In the genomic region with DNA sequence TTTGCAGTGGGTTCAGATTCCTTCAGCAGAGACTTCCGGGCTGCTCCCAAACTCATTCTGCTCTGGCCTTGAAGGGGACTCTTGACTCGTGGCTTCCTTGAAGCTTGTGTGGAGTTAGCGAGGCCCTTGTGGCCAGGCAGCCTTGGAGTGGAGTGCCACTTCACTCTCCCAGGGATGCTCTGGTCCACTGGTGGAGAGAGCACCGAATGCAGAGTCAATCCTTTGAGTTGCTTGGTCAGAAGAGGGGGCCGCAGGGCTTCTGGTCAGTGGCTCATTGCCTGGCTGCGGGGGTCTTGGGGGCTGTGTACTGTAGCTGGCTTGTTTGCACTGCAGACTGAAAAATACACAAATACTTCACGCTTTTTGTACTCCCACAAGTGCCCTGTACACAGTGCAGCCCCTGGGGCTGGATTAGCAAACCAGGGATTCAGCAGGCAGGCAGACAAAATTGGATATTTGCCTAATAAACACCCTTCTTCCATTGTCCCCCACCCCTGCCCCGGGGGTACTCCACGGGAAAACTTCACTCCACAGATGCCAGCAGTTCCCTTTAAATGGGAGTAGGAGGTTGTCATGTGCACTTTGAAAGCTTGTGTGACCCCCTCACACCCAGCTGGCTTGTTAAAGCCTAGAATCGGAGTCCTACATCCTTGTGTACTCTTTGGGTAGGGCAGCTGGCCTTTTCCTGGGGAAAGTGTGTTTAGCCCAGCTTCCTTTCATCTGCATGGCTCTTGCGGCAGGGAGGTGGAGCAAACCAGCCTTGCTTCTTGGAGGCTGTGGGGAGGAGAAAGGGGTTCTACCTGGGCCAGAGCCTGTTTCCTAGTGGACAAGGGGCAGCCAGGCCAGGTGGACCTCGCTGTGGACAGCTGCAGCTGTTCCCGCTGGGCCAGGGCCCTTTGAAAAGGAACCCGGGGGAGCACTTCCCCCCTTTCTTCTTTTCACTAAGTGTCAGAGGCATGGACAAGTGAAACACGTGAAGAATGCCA, we compare ENCODE assay signal across 13 cellular contexts. TPM values are rescaled to one million over a fixed set of nuclear protein-coding genes. Genes with fewer than 3 reads are reported as not detected.
DNase-seq lines count a peak whose midpoint lies in the region; ATAC-seq and TF ChIP-seq lines count a peak whose summit lies in the region.
"Had no signal": no experiment of that assay in that cellular context is flagged by ENCODE, and none has a peak within 500 bp of the region (broad histone marks: within the 10 kb centered on the region; RNA-seq: fewer than 3 reads in every experiment).

No MANE protein-coding gene starts in this region.

- no peaks in the 10 kb centered on the region for H3K36me3 Mint-ChIP-seq in progenitor cell of endocrine pancreas (ENCODE audit: insufficient read depth)
- no peaks in the 10 kb centered on the region for H3K36me3 Mint-ChIP-seq in activated CD4-positive, alpha-beta T cell treated with anti-CD3 and anti-CD28 coated beads for 36 hours (ENCODE audit: low read depth)

- H3K4me1 ChIP-seq in PC-3 (ENCODE audit: insufficient read depth, low read length) (peaks cover 27% of the 10 kb centered on the region), iPS-15b (ENCODE audit: control insufficient read depth, insufficient read depth, low read length) (peaks cover 35% of the 10 kb centered on the region)

- H3K9me3 ChIP-seq in PC-3 (ENCODE audit: low read length) = no peaks in the 10 kb centered on the region
- H3K9me3 ChIP-seq in iPS-15b (ENCODE audit: control insufficient read depth, insufficient read depth, low read length) = no peaks in the 10 kb centered on the region
- H3K9me3 ChIP-seq: Peyer's patch, upper lobe of left lung had no signal

- CTCF ChIA-PET in PC-3 (lab: Charles Lee) = interaction anchor here (0.5 kb wide), 1 partner anchor 263 kb away, joined by 3 read pairs; no protein-coding TSS in a partner anchor
- CTCF ChIA-PET in activated CD4-positive, alpha-beta T cell treated with anti-CD3 and anti-CD28 coated beads for 36 hours (lab: Charles Lee) = interaction anchor here (1.1 kb wide), 1 partner anchor 40 kb away, joined by 3 read pairs; no protein-coding TSS in a partner anchor

- no peaks in the 10 kb centered on the region for H4K20me1 ChIP-seq in PC-3 (ENCODE audit: low read length)

- intact Hi-C loops in PC-3 (cut with micrococcal nuclease) = loop anchor here (5.0 kb wide), 3 partner anchors 42 to 128 kb away; no protein-coding TSS in a partner anchor
- intact Hi-C loops in activated CD4-positive, alpha-beta T cell treated with anti-CD3 and anti-CD28 coated beads for 36 hours (cut with DNase I, micrococcal nuclease) = loop anchor here in 1 of 2 experiments (5.0 kb wide), 1 partner anchor 392 kb away; the partner anchor contains the start of gene INHBB

- H3K9me3 Mint-ChIP-seq in progenitor cell of endocrine pancreas (ENCODE audit: low read depth) = no peaks in the 10 kb centered on the region
- no peaks in the 10 kb centered on the region for H3K9me3 Mint-ChIP-seq in activated CD4-positive, alpha-beta T cell treated with anti-CD3 and anti-CD28 coated beads for 36 hours (ENCODE audit: low read depth)
- H3K9me3 Mint-ChIP-seq: T-helper 2 cell treated with Interferon-gamma antibody and Interleukin-4, amounts not matched to agents 5 μg/mL and 100 μg/mL, for 36 hours had no signal

- H3K27ac ChIP-seq in PC-3 (ENCODE audit: low read length) = no peak overlapping the region

- no TSS peak for BruUV-seq in PC-3 (replicated peaks; lab: Mats Ljungman, UMichigan)

- ATAC-seq in PC-3 (peak; percentile 4; the same call in 1 of the 2 replicates), HG02678 (IDR thresholded peaks at IDR 0.05; ENCODE audit: unreplicated experiment) (no peak)
- no peak for ATAC-seq in activated CD4-positive, alpha-beta T cell treated with anti-CD3 and anti-CD28 coated beads for 36 hours

- H2AFZ ChIP-seq in PC-3 (ENCODE audit: low read length) = no peak overlapping the region

- no peaks in the 10 kb centered on the region for H3K9me2 ChIP-seq in PC-3 (replicated peaks; ENCODE audit: low read length)

- DNase-seq in NCI-H510A treated with DMSO at 0.1 percent for 48 hours (lab: John Stamatoyannopoulos, UW) (peak; percentile 11), NCI-H510A (lab: John Stamatoyannopoulos, UW) (no peak), PC-3 (peak; percentile 17), progenitor cell of endocrine pancreas (ENCODE audit: low spot score, unreplicated experiment) (peak; percentile 5), GM13976 (ENCODE audit: low spot score) (no peak)
- DNase-seq in activated CD4-positive, alpha-beta T cell treated with anti-CD3 and anti-CD28 coated beads for 36 hours = no peak
- DNase-seq: NCI-H2171 had no signal

- no peak overlapping the region for H3K9ac ChIP-seq in PC-3 (ENCODE audit: low read length)
- H3K9ac ChIP-seq in iPS-15b (ENCODE audit: low read depth, low read length) = peak overlapping the region; percentile 26

- peak overlapping the region; percentile 24 for H3K4me2 ChIP-seq in PC-3 (ENCODE audit: low read length)

- POLR2A ChIA-PET in PC-3 (lab: Charles Lee; ENCODE audit: unreplicated experiment) = interaction anchor here (0.5 to 0.6 kb wide), 2 partner anchors 336 to 1512 kb away, joined by 5 read pairs; no protein-coding TSS in a partner anchor
- POLR2A ChIA-PET in activated CD4-positive, alpha-beta T cell treated with anti-CD3 and anti-CD28 coated beads for 36 hours (lab: Charles Lee) = no interaction called here

- H3K36me3 ChIP-seq in PC-3 (ENCODE audit: low read depth, low read length) = no peaks in the 10 kb centered on the region
- no peaks in the 10 kb centered on the region for H3K36me3 ChIP-seq in iPS-15b (ENCODE audit: control insufficient read depth, insufficient read depth, low read length)
- H3K36me3 ChIP-seq: Peyer's patch, upper lobe of left lung had no signal

- in situ Hi-C loops in GM13976 (cut with MboI; ENCODE audit: low sequenced_read_pairs, unreplicated experiment) = no loop called here

- H3K4me3 ChIP-seq in PC-3 (ENCODE audit: low read length) (no peak overlapping the region), iPS-15b (ENCODE audit: low read depth, low read length) (peak overlapping the region; percentile 85)
- H3K4me3 ChIP-seq: Peyer's patch, upper lobe of left lung had no signal

- no peak overlapping the region for H3K4me3 Mint-ChIP-seq in progenitor cell of endocrine pancreas (ENCODE audit: low read depth)
- no peak overlapping the region for H3K4me3 Mint-ChIP-seq in activated CD4-positive, alpha-beta T cell treated with anti-CD3 and anti-CD28 coated beads for 36 hours
- H3K4me3 Mint-ChIP-seq: T-helper 2 cell treated with Interferon-gamma antibody and Interleukin-4, amounts not matched to agents 5 μg/mL and 100 μg/mL, for 36 hours had no signal

- TF ChIP-seq CTCF in PC-3 (conservative IDR thresholded peaks at IDR 0.05; ENCODE audit: low read depth, low read length) (no peak), progenitor cell of endocrine pancreas (IDR thresholded peaks at IDR 0.05; ENCODE audit: unreplicated experiment) (no peak), GM13976 (IDR thresholded peaks at IDR 0.05; ENCODE audit: borderline replicate concordance, control extremely low read depth, extremely low read depth, insufficient read depth, missing control alignments) (no peak)

- peaks cover 35% of the 10 kb centered on the region for H3K4me1 Mint-ChIP-seq in progenitor cell of endocrine pancreas (ENCODE audit: low read depth)
- H3K4me1 Mint-ChIP-seq in activated CD4-positive, alpha-beta T cell treated with anti-CD3 and anti-CD28 coated beads for 36 hours = peaks cover 6% of the 10 kb centered on the region

- peaks cover 32% of the 10 kb centered on the region for H3K79me2 ChIP-seq in PC-3 (ENCODE audit: low read length)

- no peaks in the 10 kb centered on the region for H3K27me3 ChIP-seq in PC-3 (ENCODE audit: low read length)
- no peaks in the 10 kb centered on the region for H3K27me3 ChIP-seq in iPS-15b (ENCODE audit: control insufficient read depth, insufficient read depth, low read length)

- H3F3A ChIP-seq in PC-3 (ENCODE audit: low read length, unreplicated experiment) = no peaks in the 10 kb centered on the region

- H3K27ac Mint-ChIP-seq in progenitor cell of endocrine pancreas = peak overlapping the region; percentile 65
- H3K27ac Mint-ChIP-seq in activated CD4-positive, alpha-beta T cell treated with anti-CD3 and anti-CD28 coated beads for 36 hours = no peak overlapping the region
- H3K27ac Mint-ChIP-seq: T-helper 2 cell treated with Interferon-gamma antibody and Interleukin-4, amounts not matched to agents 5 μg/mL and 100 μg/mL, for 36 hours had no signal

- peaks cover 73% of the 10 kb centered on the region for H3K27me3 Mint-ChIP-seq in progenitor cell of endocrine pancreas
- peaks cover 65% of the 10 kb centered on the region for H3K27me3 Mint-ChIP-seq in activated CD4-positive, alpha-beta T cell treated with anti-CD3 and anti-CD28 coated beads for 36 hours

RNA-seq across cellular contexts. Expression of gene GLI2, which starts 3.4 kb away (rescaled TPM):
- total RNA-seq in PC-3 (2014; rRNA removed) = 4.0 and 30.3 TPM in 2 replicates
- total RNA-seq in progenitor cell of endocrine pancreas = 2.3 and 3.6 TPM in 2 replicates
- total RNA-seq in activated CD4-positive, alpha-beta T cell treated with anti-CD3 and anti-CD28 coated beads for 36 hours = not detected
- total RNA-seq: activated CD8-positive, alpha-beta memory T cell treated with anti-CD3 and anti-CD28 coated beads for 36 hours had no signal

Comparison
In these comparisons a context has a peak if more than half of its experiments do, and no peak if none do; other contexts are left out.
1. DNase-seq: peak in NCI-H510A treated with DMSO at 0.1 percent for 48 hours (single experiment), PC-3 (single experiment) and progenitor cell of endocrine pancreas (single experiment); none in NCI-H510A (single experiment), activated CD4-positive, alpha-beta T cell treated with anti-CD3 and anti-CD28 coated beads for 36 hours (single experiment) and GM13976 (single experiment).